21 cellular contexts compared by ENCODE assay signal in genomic region chr7:98244871-98245270, GRCh38. TPM values are rescaled to one million over a fixed set of nuclear protein-coding genes. Genes with fewer than 3 reads are reported as not detected.
"Had no signal": no experiment of that assay in that cellular context is flagged by ENCODE, and none has a peak within 500 bp of the region (broad histone marks: within the 10 kb centered on the region; RNA-seq: fewer than 3 reads in every experiment).

No MANE protein-coding gene starts in this region.

- ATAC-seq: naive thymus-derived CD4-positive, alpha-beta T cell had no signal

- H3K27ac ChIP-seq: epithelial cell of prostate, psoas muscle, thoracic aorta, transverse colon had no signal

- H3K27me3 Mint-ChIP-seq: naive thymus-derived CD4-positive, alpha-beta T cell had no signal

- H3K27ac Mint-ChIP-seq: immature natural killer cell had no signal

- H3K27me3 ChIP-seq: esophagus muscularis mucosa, gastroesophageal sphincter, stomach, transverse colon had no signal

- H3K4me3 Mint-ChIP-seq: immature natural killer cell, nephron progenitor cell had no signal

- H3K36me3 ChIP-seq: transverse colon had no signal

- H3K4me3 ChIP-seq: esophagus muscularis mucosa, gastroesophageal sphincter, left ventricle myocardium inferior, psoas muscle, stomach, thoracic aorta, transverse colon had no signal

- H3K9me3 ChIP-seq: esophagus muscularis mucosa, gastroesophageal sphincter, left ventricle myocardium inferior, psoas muscle, stomach, thoracic aorta, transverse colon had no signal

- DNase-seq: cortex of kidney; effector memory CD4-positive, alpha-beta T cell; glutamatergic neuron; immature natural killer cell; left ventricle myocardium inferior; mesendoderm; naive thymus-derived CD4-positive, alpha-beta T cell; nephron progenitor cell; psoas muscle; retina; stimulated activated CD4-positive, alpha-beta T cell treated with anti-CD3 and anti-CD28 coated beads, Interleukin-12 subunit alpha, Interleukin-12 subunit beta, amount 100 ng/mL, for 4 hours; stimulated activated naive CD4-positive, alpha-beta T cell; stomach; substantia nigra; transverse colon had no signal

RNA-seq across cellular contexts. Expression of gene BHLHA15, which starts 33.6 kb away (rescaled TPM):
- total RNA-seq: esophagus muscularis mucosa, left ventricle myocardium inferior, mononuclear cell, psoas muscle, thoracic aorta had no signal
- polyA plus RNA-seq: immature natural killer cell; keratinocyte; naive thymus-derived CD4-positive, alpha-beta T cell; psoas muscle had no signal
